In the genomic region with DNA sequence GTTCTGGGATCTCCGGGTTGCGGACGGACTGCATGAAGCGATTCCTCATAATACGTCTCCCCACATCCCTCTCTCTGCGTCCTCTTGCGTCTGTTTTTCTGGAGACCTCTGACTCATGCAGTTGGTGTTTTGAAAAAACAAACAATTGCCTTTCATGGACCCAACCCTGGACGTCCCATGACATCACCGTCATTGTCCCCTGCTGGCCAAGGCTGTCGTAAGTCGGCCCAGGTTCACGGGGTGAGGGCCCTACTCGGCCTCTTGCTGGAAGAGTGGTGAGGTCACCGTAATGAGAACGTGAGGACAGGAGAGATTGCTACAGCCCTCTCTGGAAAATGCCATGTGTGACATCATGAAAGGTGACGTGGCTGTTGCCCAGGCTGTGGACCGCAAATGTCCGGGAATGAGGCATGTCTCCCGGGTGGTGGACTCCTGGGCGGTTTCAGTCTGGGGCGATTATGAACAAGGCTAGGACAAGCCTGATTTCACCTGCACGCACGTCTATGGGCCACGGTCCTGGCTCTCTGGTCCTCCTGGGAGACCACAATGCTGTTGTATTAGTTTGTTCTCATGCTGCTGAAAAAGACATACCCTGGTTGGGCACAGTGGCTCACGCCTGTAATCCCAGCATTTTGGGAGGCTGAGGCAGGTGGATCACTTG, we compare ENCODE assay signal across 2 cellular contexts.
TF ChIP-seq lines count a peak whose summit lies in the region.

No MANE protein-coding gene starts in this region.

TF ChIP-seq in PFSK-1, 5 proteins besides CTCF, POLR2A, EP300 and RAD21:
- TF ChIP-seq FOXP2 (optimal IDR thresholded peaks at IDR 0.05; ENCODE audit: borderline replicate concordance, extremely low read depth, extremely low read length, insufficient read depth) (peak; percentile 94), SIN3A (IDR thresholded peaks at IDR 0.05; ENCODE audit: borderline replicate concordance, insufficient read depth, low read length) (no peak)

TF ChIP-seq in endothelial cell of umbilical vein, 7 proteins besides CTCF, POLR2A, EP300 and RAD21:
- TF ChIP-seq JUN (IDR thresholded peaks at IDR 0.05; ENCODE audit: borderline replicate concordance, insufficient read depth, insufficient read length, low read depth) = peak; percentile 89
- TF ChIP-seq FOS (IDR thresholded peaks at IDR 0.05; ENCODE audit: borderline replicate concordance, insufficient read depth, low read length) = peak; percentile 47
- no peak for TF ChIP-seq EZH2 (IDR thresholded peaks at IDR 0.05; ENCODE audit: borderline replicate concordance, low read depth, low read length, severe bottlenecking)
